ENCODE assay signal across 8 cellular contexts in the genomic region with DNA sequence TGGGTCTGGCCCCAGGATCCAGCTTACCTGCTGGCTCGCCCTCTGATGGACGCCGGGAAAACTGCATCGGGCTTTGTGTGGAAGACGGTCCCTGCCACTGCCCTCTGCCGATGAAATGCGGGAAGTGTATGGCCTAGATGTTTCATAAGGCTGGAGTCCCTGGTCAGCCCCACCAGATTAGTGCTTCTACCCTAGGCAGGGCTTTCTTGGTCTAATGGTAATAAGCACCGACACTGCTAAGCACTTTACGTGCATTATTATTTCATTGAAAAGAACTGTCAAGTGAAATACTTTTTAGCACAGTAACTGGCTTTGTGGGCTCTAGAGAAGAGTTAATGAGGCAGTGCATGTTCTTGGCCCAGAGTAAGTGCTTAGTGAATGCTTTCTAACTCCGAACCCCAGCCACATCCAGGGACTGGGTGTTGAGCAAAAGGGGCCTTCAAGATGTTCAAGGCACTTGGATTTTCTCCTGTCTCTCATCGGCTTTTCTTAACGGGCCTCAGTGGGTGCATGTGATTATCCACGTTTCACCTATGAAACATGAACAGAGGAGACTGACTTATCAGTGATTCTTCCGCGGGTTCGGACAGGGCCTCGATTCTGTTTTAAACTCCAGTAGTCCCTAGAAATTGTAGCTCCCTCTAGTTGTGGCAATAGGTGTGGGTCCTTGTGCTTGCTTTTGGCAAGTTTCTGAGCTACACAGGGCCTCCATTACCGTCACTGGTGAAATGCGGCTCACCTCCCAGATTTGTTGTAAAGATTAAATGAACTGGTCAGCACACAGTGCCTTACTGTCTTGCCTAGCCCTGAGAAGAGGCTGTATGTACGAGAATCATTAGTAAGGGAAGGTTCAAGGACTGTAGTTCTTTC. TPM values are rescaled to one million over a fixed set of nuclear protein-coding genes. Genes with fewer than 3 reads are reported as not detected.
DNase-seq lines count a peak whose midpoint lies in the region; ATAC-seq and TF ChIP-seq lines count a peak whose summit lies in the region.

No MANE protein-coding gene starts in this region.

- no peak overlapping the region for H3K27ac Mint-ChIP-seq in activated CD8-positive, alpha-beta memory T cell treated with anti-CD3 and anti-CD28 coated beads, Interleukin-2, amount 10 ng/mL, durations not matched to agents 7 days and 5 days
- peak overlapping the region; percentile 69 for H3K27ac Mint-ChIP-seq in mesothelial cell of epicardium

- peak overlapping the region; percentile 70 for H3K9ac ChIP-seq in endocrine pancreas (ENCODE audit: control insufficient read depth, insufficient read depth, low read length)

- H3K4me3 ChIP-seq in endocrine pancreas (ENCODE audit: control insufficient read depth, insufficient read depth, low read length), result no peak overlapping the region

- H3K9me3 ChIP-seq in endocrine pancreas (ENCODE audit: control insufficient read depth, low read length), result no peaks in the 10 kb centered on the region

- no peaks in the 10 kb centered on the region for H3K36me3 ChIP-seq in endocrine pancreas (ENCODE audit: control insufficient read depth, insufficient read depth, low read length)

- peak; percentile 62 for ATAC-seq in GM19455 (IDR thresholded peaks at IDR 0.05; ENCODE audit: unreplicated experiment)
- ATAC-seq in activated CD8-positive, alpha-beta memory T cell treated with anti-CD3 and anti-CD28 coated beads, Interleukin-2, amount 10 ng/mL, durations not matched to agents 7 days and 5 days, result peak; percentile 88

- H3K4me1 Mint-ChIP-seq in activated CD8-positive, alpha-beta memory T cell treated with anti-CD3 and anti-CD28 coated beads, Interleukin-2, amount 10 ng/mL, durations not matched to agents 7 days and 5 days, result peaks cover 34% of the 10 kb centered on the region
- H3K4me1 Mint-ChIP-seq in mesothelial cell of epicardium, result peaks cover 29% of the 10 kb centered on the region

- peak; percentile 95 for TF ChIP-seq CTCF in mesothelial cell of epicardium (IDR thresholded peaks at IDR 0.05; ENCODE audit: unreplicated experiment)

- CTCF ChIA-PET in activated CD8-positive, alpha-beta memory T cell treated with anti-CD3 and anti-CD28 coated beads, Interleukin-2, amount 10 ng/mL, durations not matched to agents 7 days and 5 days (lab: Charles Lee), result interaction anchor here (0.6 to 16.9 kb wide), 31 partner anchors 7 to 803 kb away, joined by 3 to 591 read pairs (median 5); a partner anchor contains a TSS

- no peaks in the 10 kb centered on the region for H3K27me3 ChIP-seq in endocrine pancreas (ENCODE audit: control insufficient read depth, insufficient read depth, low read length)

- no peak overlapping the region for H3K4me3 Mint-ChIP-seq in activated CD8-positive, alpha-beta memory T cell treated with anti-CD3 and anti-CD28 coated beads, Interleukin-2, amount 10 ng/mL, durations not matched to agents 7 days and 5 days
- no peak overlapping the region for H3K4me3 Mint-ChIP-seq in mesothelial cell of epicardium

- H3K27me3 Mint-ChIP-seq in activated CD8-positive, alpha-beta memory T cell treated with anti-CD3 and anti-CD28 coated beads, Interleukin-2, amount 10 ng/mL, durations not matched to agents 7 days and 5 days, result no peaks in the 10 kb centered on the region
- H3K27me3 Mint-ChIP-seq in mesothelial cell of epicardium (ENCODE audit: low read depth), result no peaks in the 10 kb centered on the region

- peak; percentile 92 for DNase-seq in CD1c-positive myeloid dendritic cell (ENCODE audit: extremely low spot score)
- peak; percentile 86 for DNase-seq in HuH-7 (ENCODE audit: low spot score)
- peak; percentile 69 for DNase-seq in NOMO-1 treated with dmso at 0.1 percent for 144 hours (lab: John Stamatoyannopoulos, UW; ENCODE audit: unreplicated experiment)
- peak; percentile 93 for DNase-seq in activated CD8-positive, alpha-beta memory T cell treated with anti-CD3 and anti-CD28 coated beads, Interleukin-2, amount 10 ng/mL, durations not matched to agents 7 days and 5 days
- DNase-seq in mesothelial cell of epicardium (ENCODE audit: low spot score in 2 of 2, unreplicated experiment in 2 of 2), result peak; percentile 83 to 93
- DNase-seq in stimulated activated CD8-positive, alpha-beta memory T cell treated with anti-CD3 and anti-CD28 coated beads, Interleukin-15, amount 100 ng/mL, for 48 hours (ENCODE audit: low read depth in 2 of 2), result peak; percentile 77 to 79

- H3K9me3 Mint-ChIP-seq in activated CD8-positive, alpha-beta memory T cell treated with anti-CD3 and anti-CD28 coated beads, Interleukin-2, amount 10 ng/mL, durations not matched to agents 7 days and 5 days (ENCODE audit: low read depth), result no peaks in the 10 kb centered on the region
- no peaks in the 10 kb centered on the region for H3K9me3 Mint-ChIP-seq in mesothelial cell of epicardium

- H3K4me1 ChIP-seq in endocrine pancreas (ENCODE audit: control insufficient read depth, insufficient read depth, low read length), result no peaks in the 10 kb centered on the region

- H3K36me3 Mint-ChIP-seq in activated CD8-positive, alpha-beta memory T cell treated with anti-CD3 and anti-CD28 coated beads, Interleukin-2, amount 10 ng/mL, durations not matched to agents 7 days and 5 days, result peaks cover 5% of the 10 kb centered on the region
- H3K36me3 Mint-ChIP-seq in mesothelial cell of epicardium, result peaks cover 7% of the 10 kb centered on the region

RNA-seq across cellular contexts. Expression of a gene that starts 6.6 kb away (rescaled TPM):
- 100 to 1,000 TPM in 1 of 2 experiments, 10 to 100 TPM in 1; 60.1 to 107 TPM for total RNA-seq in activated CD8-positive, alpha-beta memory T cell treated with anti-CD3 and anti-CD28 coated beads, Interleukin-2, amount 10 ng/mL, durations not matched to agents 7 days and 5 days
- 252 to 259 TPM (median 254 TPM) in 3 replicates for total RNA-seq in mesothelial cell of epicardium

RNA-seq across cellular contexts. Expression of a gene that starts 21.8 kb away (rescaled TPM):
- 1 to 10 TPM; 3.6 to 5.1 TPM for total RNA-seq in activated CD8-positive, alpha-beta memory T cell treated with anti-CD3 and anti-CD28 coated beads, Interleukin-2, amount 10 ng/mL, durations not matched to agents 7 days and 5 days
- total RNA-seq in mesothelial cell of epicardium, result 5.2 to 7.6 TPM (median 5.9 TPM) in 3 replicates

RNA-seq across cellular contexts. Expression of a gene that starts 24.4 kb away (rescaled TPM):
- 1 to 10 TPM; 3.2 to 5.6 TPM for total RNA-seq in activated CD8-positive, alpha-beta memory T cell treated with anti-CD3 and anti-CD28 coated beads, Interleukin-2, amount 10 ng/mL, durations not matched to agents 7 days and 5 days
- total RNA-seq in mesothelial cell of epicardium, result 2.3 to 3.8 TPM (median 3.3 TPM) in 3 replicates

RNA-seq across cellular contexts. Expression of a gene that starts 30.6 kb away (rescaled TPM):
- total RNA-seq in activated CD8-positive, alpha-beta memory T cell treated with anti-CD3 and anti-CD28 coated beads, Interleukin-2, amount 10 ng/mL, durations not matched to agents 7 days and 5 days, result 1,000 to 10,000 TPM; 1,823 to 1,960 TPM
- 1,669 to 1,804 TPM (median 1,792 TPM) in 3 replicates for total RNA-seq in mesothelial cell of epicardium

RNA-seq across cellular contexts. Expression of a gene that starts 32.7 kb away (rescaled TPM):
- total RNA-seq in activated CD8-positive, alpha-beta memory T cell treated with anti-CD3 and anti-CD28 coated beads, Interleukin-2, amount 10 ng/mL, durations not matched to agents 7 days and 5 days, result 1 to 10 TPM; 5.6 to 8.3 TPM
- 172 to 181 TPM (median 178 TPM) in 3 replicates for total RNA-seq in mesothelial cell of epicardium
